Comparison of ENCODE assay signal across 14 cellular contexts in the genomic region with DNA sequence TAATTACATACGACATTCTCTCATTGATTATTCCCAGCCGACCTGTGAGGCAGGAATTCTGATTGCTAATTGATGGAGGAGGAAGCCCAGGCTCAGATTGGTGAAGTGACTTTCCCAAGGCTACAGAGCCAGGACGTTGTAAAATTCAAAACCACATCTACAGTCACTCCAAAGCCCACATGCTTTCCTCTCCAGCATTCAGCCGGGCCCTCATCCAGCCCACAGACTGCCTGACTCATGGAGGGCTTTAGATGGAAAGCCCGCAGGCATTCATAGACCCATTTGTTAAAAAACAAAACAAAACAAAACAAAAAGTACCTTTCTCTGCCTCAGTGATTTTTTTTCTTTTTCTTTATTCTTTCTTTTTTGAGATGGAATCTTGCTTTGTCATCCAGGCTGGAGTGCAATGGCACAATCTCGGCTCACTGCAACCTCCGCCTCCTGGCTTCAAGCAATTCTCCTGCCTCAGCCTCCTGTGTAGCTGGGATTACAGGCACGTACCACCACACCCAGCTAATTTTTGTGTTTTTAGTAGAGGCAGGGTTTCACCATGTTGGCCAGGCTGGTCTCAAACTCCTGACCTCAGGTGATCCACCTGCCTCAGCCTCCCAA. TPM values are rescaled to one million over a fixed set of nuclear protein-coding genes. Genes with fewer than 3 reads are reported as not detected.
A peak's percentile ranks its signal among the peaks of the same experiment; 100 is the strongest.
DNase-seq lines count a peak whose midpoint lies in the region; ATAC-seq, FAIRE-seq and TF ChIP-seq lines count a peak whose summit lies in the region.
"Not testable (repeated sequence)": the region's sequence is repeated elsewhere in the genome, so short reads cannot be mapped to it uniquely, and the experiment has no call there.
"Had no signal": no experiment of that assay in that cellular context is flagged by ENCODE, and none has a peak within 500 bp of the region (broad histone marks: within the 10 kb centered on the region; RNA-seq: fewer than 3 reads in every experiment).

No MANE protein-coding gene starts in this region.

- DNase-seq in BJ (ENCODE audit: low read depth), result peak; percentile 60
- DNase-seq in GOT3 (lab: John Stamatoyannopoulos, UW), result peak; percentile 8
- DNase-seq in RPMI7951 (ENCODE audit: low read depth), result peak; percentile 90
- not testable (repeated sequence) for DNase-seq in activated naive CD8-positive, alpha-beta T cell treated with anti-CD3 and anti-CD28 coated beads, Interleukin-2, amount 50 U/mL, for 24 hours; chondrocyte (ENCODE audit: low spot score); pancreas; type B pancreatic cell (ENCODE audit: extremely low spot score, unreplicated experiment)
- peak; percentile 34 for DNase-seq in fibroblast of villous mesenchyme (ENCODE audit: low read depth)

- H3K36me3 Mint-ChIP-seq in activated naive CD8-positive, alpha-beta T cell treated with anti-CD3 and anti-CD28 coated beads, Interleukin-2, amount 50 U/mL, for 24 hours (ENCODE audit: low read depth); chondrocyte (ENCODE audit: low read depth); type B pancreatic cell: not testable (repeated sequence)

- TF ChIP-seq CTCF in BJ (IDR thresholded peaks at IDR 0.05; ENCODE audit: insufficient read depth, low read depth, low read length); chondrocyte (IDR thresholded peaks at IDR 0.05); fibroblast of villous mesenchyme (IDR thresholded peaks at IDR 0.05; ENCODE audit: insufficient read depth, low read depth, low read length); pancreas (IDR thresholded peaks at IDR 0.05); type B pancreatic cell (conservative IDR thresholded peaks at IDR 0.05): not testable (repeated sequence)

- not testable (repeated sequence) for H3K4me3 ChIP-seq in BJ (ENCODE audit: low read depth, low read length); fibroblast of villous mesenchyme (ENCODE audit: low read depth, low read length); pancreas

- H3K9me3 Mint-ChIP-seq in activated naive CD8-positive, alpha-beta T cell treated with anti-CD3 and anti-CD28 coated beads, Interleukin-2, amount 50 U/mL, for 24 hours; chondrocyte (ENCODE audit: low read depth); type B pancreatic cell: not testable (repeated sequence)

- POLR2A ChIA-PET in BJ (lab: Charles Lee), result not testable (repeated sequence)

- H3K36me3 ChIP-seq in BJ (ENCODE audit: control insufficient read depth, insufficient read depth, low read length); pancreas: not testable (repeated sequence)

- FAIRE-seq in pancreas (lab: Jason Lieb, UNC), result not testable (repeated sequence)

- H3K4me3 Mint-ChIP-seq in activated naive CD8-positive, alpha-beta T cell treated with anti-CD3 and anti-CD28 coated beads, Interleukin-2, amount 50 U/mL, for 24 hours; chondrocyte (ENCODE audit: unreplicated experiment); type B pancreatic cell: not testable (repeated sequence)

- not testable (repeated sequence) for H3K4me1 ChIP-seq in pancreas

- intact Hi-C loops in pancreas (cut with DNase I), result not testable (repeated sequence)

- CTCF ChIA-PET in BJ (lab: Yijun Ruan, JAX), result not testable (repeated sequence)

- ATAC-seq in activated naive CD8-positive, alpha-beta T cell treated with anti-CD3 and anti-CD28 coated beads, Interleukin-2, amount 50 U/mL, for 24 hours, result peak; percentile 77
- peak in 3 of 4 donors; percentile 28 to 49 (median 39) for ATAC-seq in pancreas

- peaks cover 46% of the 10 kb centered on the region for H3K4me1 Mint-ChIP-seq in activated naive CD8-positive, alpha-beta T cell treated with anti-CD3 and anti-CD28 coated beads, Interleukin-2, amount 50 U/mL, for 24 hours
- H3K4me1 Mint-ChIP-seq in chondrocyte (ENCODE audit: low read depth), result peaks cover 23% of the 10 kb centered on the region
- H3K4me1 Mint-ChIP-seq in type B pancreatic cell (ENCODE audit: unreplicated experiment), result peaks cover 55% of the 10 kb centered on the region

- H3K27me3 ChIP-seq in BJ (ENCODE audit: control insufficient read depth, insufficient read depth, low read length); pancreas: not testable (repeated sequence)

- peak overlapping the region; percentile 61 for H3K27ac Mint-ChIP-seq in activated naive CD8-positive, alpha-beta T cell treated with anti-CD3 and anti-CD28 coated beads, Interleukin-2, amount 50 U/mL, for 24 hours
- H3K27ac Mint-ChIP-seq in chondrocyte (ENCODE audit: unreplicated experiment) (peak overlapping the region; percentile 5), type B pancreatic cell (peak overlapping the region; percentile 31)

- H3K27me3 Mint-ChIP-seq in activated naive CD8-positive, alpha-beta T cell treated with anti-CD3 and anti-CD28 coated beads, Interleukin-2, amount 50 U/mL, for 24 hours; chondrocyte (ENCODE audit: low read depth); type B pancreatic cell: not testable (repeated sequence)

- WGBS in pancreas, 2 donors, result 57 to 66% methylated on average over 8 of the region's 8 CpGs

- H3K9me3 ChIP-seq in pancreas, result not testable (repeated sequence)

- not testable (repeated sequence) for H3K27ac ChIP-seq in pancreas

RNA-seq across cellular contexts. Expression of a gene that starts 22.8 kb away (rescaled TPM):
- polyA plus RNA-seq in BJ (2011; rRNA removed) (not detected in 2 replicates), pancreas (under 1 TPM; 0.02 to 0.08 TPM)
- not detected in 2 replicates for polyA minus RNA-seq in BJ (2011; rRNA and poly(A)+ RNA removed)
- total RNA-seq in RPMI7951 (2014; rRNA removed; shearing (Covaris generic)), result not detected in 2 replicates
- total RNA-seq in chondrocyte (0.07 TPM in 1 of 3 replicates, not detected in the others), fibroblast of villous mesenchyme (under 0.01 TPM in 1 of 2 replicates, not detected in the other), pancreas (not detected), type B pancreatic cell (ENCODE audit: low replicate concordance) (1.1 and 61.1 TPM in 2 replicates)
- total RNA-seq: activated CD8-positive, alpha-beta T cell treated with anti-CD3 and anti-CD28 coated beads, Interleukin-2, amount 10 ng/mL, durations not matched to agents 7 days and 5 days; dermis blood vessel endothelial cell; gastrocnemius medialis; natural killer cell; osteocyte; PC-9 had no signal

Comparison
In these comparisons a context has a peak if more than half of its experiments do, and no peak if none do; other contexts are left out.
1. H3K27ac Mint-ChIP-seq: peak in every context shown above with its lines; median percentile 61 in activated naive CD8-positive, alpha-beta T cell treated with anti-CD3 and anti-CD28 coated beads, Interleukin-2, amount 50 U/mL, for 24 hours; 31 in type B pancreatic cell; 5 in chondrocyte.